ENCODE assay signal across 8 cellular contexts in the genomic region with DNA sequence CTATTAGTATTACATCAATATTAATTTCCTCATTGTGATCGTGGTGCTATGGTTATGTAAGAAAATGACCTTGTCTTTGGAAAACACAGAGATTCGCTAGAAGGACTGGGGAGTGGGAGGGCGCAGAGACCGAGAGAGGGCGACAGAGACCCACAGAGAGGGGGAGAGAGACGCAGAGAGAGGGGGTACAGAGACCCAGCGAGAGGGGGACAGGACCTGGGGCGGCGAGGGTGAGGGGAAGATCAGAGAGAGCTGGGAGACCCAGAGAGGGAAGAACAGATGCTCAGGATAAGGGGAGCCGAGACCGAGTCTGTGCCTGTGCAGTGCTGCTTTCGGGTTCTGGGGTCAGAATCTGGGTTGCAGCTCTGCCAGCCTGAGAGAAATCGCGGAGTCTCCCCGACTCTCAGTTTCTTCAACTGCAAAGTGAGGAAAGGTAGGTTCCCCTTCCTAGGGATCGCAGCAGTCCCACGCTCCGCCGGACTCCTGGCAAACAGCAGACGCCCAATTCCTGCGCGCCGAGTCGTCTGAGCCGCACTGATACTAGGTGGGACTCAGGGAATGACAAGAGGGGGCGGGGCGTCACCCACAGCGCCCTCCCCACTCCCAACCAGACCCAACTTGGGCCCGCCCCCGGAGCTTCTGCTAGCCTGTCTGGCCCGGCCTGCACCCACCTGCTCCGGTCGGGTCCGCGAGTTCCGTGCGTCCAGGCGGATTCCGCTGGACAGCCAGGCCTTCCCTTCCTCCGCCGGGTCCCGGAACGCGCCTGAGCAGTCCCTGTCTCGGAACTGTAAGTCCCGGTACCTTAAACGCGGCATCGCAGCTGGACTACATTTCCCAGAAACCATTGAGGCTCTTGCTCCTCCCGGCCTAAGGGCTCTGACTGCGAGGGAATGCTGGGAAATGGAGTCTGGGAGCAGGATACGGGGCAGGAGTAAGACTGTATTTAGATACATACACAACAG. TPM values are rescaled to one million over a fixed set of nuclear protein-coding genes. Genes with fewer than 3 reads are reported as not detected.
DNase-seq lines count a peak whose midpoint lies in the region; ATAC-seq, FAIRE-seq and TF ChIP-seq lines count a peak whose summit lies in the region.

No MANE protein-coding gene starts in this region.

- peaks cover 22% of the 10 kb centered on the region for H3K27me3 Mint-ChIP-seq in activated B cell treated with CpG ODN at 0.5 μM for 24 hours

- H3K27ac Mint-ChIP-seq in activated B cell treated with CpG ODN at 0.5 μM for 24 hours, result no peak overlapping the region

- TF ChIP-seq CTCF in activated B cell treated with CpG ODN at 0.5 μM for 24 hours (IDR thresholded peaks at IDR 0.05) (no peak), bronchial epithelial cell (IDR thresholded peaks at IDR 0.05; ENCODE audit: insufficient read depth, low read length, severe bottlenecking) (peak; percentile 31)

- CTCF ChIA-PET in activated B cell treated with CpG ODN at 0.5 μM for 24 hours (lab: Charles Lee), result interaction anchor here (0.9 to 1.8 kb wide), 4 partner anchors 12 to 268 kb away, joined by 3 to 5 read pairs (median 3); no protein-coding TSS in a partner anchor

- H3K36me3 ChIP-seq in bronchial epithelial cell (ENCODE audit: control insufficient read depth, insufficient read depth, low read length), result no peaks in the 10 kb centered on the region

- POLR2A ChIA-PET in activated B cell treated with CpG ODN at 0.5 μM for 24 hours (lab: Charles Lee), result interaction anchor here (0.5 to 0.9 kb wide), 2 partner anchors 178 to 428 kb away, joined by 3 to 6 read pairs; no protein-coding TSS in a partner anchor

- peak overlapping the region in 8 of 21 experiments; percentile 4 to 66 (median 31) for H3K27ac ChIP-seq in skin epidermis

- H3K4me1 Mint-ChIP-seq in activated B cell treated with CpG ODN at 0.5 μM for 24 hours, result peaks cover 11% of the 10 kb centered on the region

- no peaks in the 10 kb centered on the region for H3K27me3 ChIP-seq in bronchial epithelial cell (ENCODE audit: control insufficient read depth, insufficient read depth, low read length)

- H3K36me3 Mint-ChIP-seq in activated B cell treated with CpG ODN at 0.5 μM for 24 hours (ENCODE audit: low read depth), result no peaks in the 10 kb centered on the region

- H3K4me3 Mint-ChIP-seq in activated B cell treated with CpG ODN at 0.5 μM for 24 hours, result peak overlapping the region; percentile 82

- FAIRE-seq in bronchial epithelial cell (lab: Jason Lieb, UNC), result no peak

- H3K9me3 Mint-ChIP-seq in activated B cell treated with CpG ODN at 0.5 μM for 24 hours, result peaks cover 5% of the 10 kb centered on the region

- DNase-seq in SIG-M5 treated with dmso at 0.1 percent for 504 hours (lab: John Stamatoyannopoulos, UW; ENCODE audit: unreplicated experiment), result peak; percentile 75
- no peak for DNase-seq in SIG-M5 (lab: John Stamatoyannopoulos, UW)
- peak; percentile 58 for DNase-seq in NCI-H2107 (lab: John Stamatoyannopoulos, UW)
- DNase-seq in activated B cell treated with CpG ODN at 0.5 μM for 24 hours, result peak; percentile 62
- peak; percentile 84 for DNase-seq in bronchial epithelial cell (ENCODE audit: low read depth)
- DNase-seq in iPS-NIHi7 (ENCODE audit: extremely low spot score), result peak; percentile 87
- DNase-seq in cortex of kidney (lab: John Stamatoyannopoulos, UW), result no peak

- intact Hi-C loops in activated B cell treated with CpG ODN at 0.5 μM for 24 hours (cut with micrococcal nuclease), result no loop called here

- ATAC-seq in activated B cell treated with CpG ODN at 0.5 μM for 24 hours (ENCODE audit: low read depth), result peak; percentile 94

- H3K4me3 ChIP-seq in bronchial epithelial cell (ENCODE audit: low read depth, low read length), result peak overlapping the region; percentile 46
- H3K4me3 ChIP-seq in skin epidermis, result peak overlapping the region; percentile 29 to 53 (median 45)

RNA-seq across cellular contexts. Expression of gene IZUMO2, which starts 15.3 kb away (rescaled TPM):
- total RNA-seq in activated B cell treated with CpG ODN at 0.5 μM for 24 hours, result not detected in 2 replicates
- total RNA-seq in bronchial epithelial cell, result not detected in 2 replicates

RNA-seq across cellular contexts. Expression of gene MYH14, which starts 55.7 kb away (rescaled TPM):
- total RNA-seq in activated B cell treated with CpG ODN at 0.5 μM for 24 hours (not detected in 2 replicates), bronchial epithelial cell (6.8 and 44.4 TPM in 2 replicates)

Comparison
In these comparisons a context has a peak if more than half of its experiments do, and no peak if none do; other contexts are left out.
1. DNase-seq: peak in SIG-M5 treated with dmso at 0.1 percent for 504 hours (single experiment), NCI-H2107 (single experiment), activated B cell treated with CpG ODN at 0.5 μM for 24 hours (single experiment), bronchial epithelial cell (single experiment) and iPS-NIHi7 (single experiment); none in SIG-M5 (single experiment) and cortex of kidney (single experiment).